Comparison of ENCODE assay signal across 24 cellular contexts in genomic region chr5:78671609-78672008, GRCh38. TPM values are rescaled to one million over a fixed set of nuclear protein-coding genes. Genes with fewer than 3 reads are reported as not detected.
DNase-seq lines count a peak whose midpoint lies in the region; ATAC-seq and TF ChIP-seq lines count a peak whose summit lies in the region.
"Had no signal": no experiment of that assay in that cellular context is flagged by ENCODE, and none has a peak within 500 bp of the region (broad histone marks: within the 10 kb centered on the region; RNA-seq: fewer than 3 reads in every experiment).

No MANE protein-coding gene starts in this region.

- 15 to 54% methylated on average over 4 of the region's 4 CpGs for WGBS in sigmoid colon, 2 donors

- H2AFZ ChIP-seq in Loucy (ENCODE audit: low read length): no peak overlapping the region

- H3K4me1 ChIP-seq in Loucy (ENCODE audit: insufficient read depth, low read length, poor library complexity, severe bottlenecking) (peaks cover 24% of the 10 kb centered on the region), sigmoid colon (no peaks in the 10 kb centered on the region)
- H3K4me1 ChIP-seq: gastrocnemius medialis, prostate gland had no signal

- no peak for TF ChIP-seq POLR2A in sigmoid colon (IDR thresholded peaks at IDR 0.05)

- no peaks in the 10 kb centered on the region for H3K36me3 ChIP-seq in Loucy (ENCODE audit: insufficient read depth, low read length)
- no peaks in the 10 kb centered on the region for H3K36me3 ChIP-seq in sigmoid colon
- H3K36me3 ChIP-seq: gastrocnemius medialis, prostate gland had no signal

- ATAC-seq in left colon: peak; percentile 62
- ATAC-seq: activated CD8-positive, alpha-beta T cell treated with anti-CD3 and anti-CD28 coated beads for 36 hours; activated T-cell treated with anti-CD3 and anti-CD28 coated beads, Interleukin-2, amount 50 U/mL, for 4 hours; gastrocnemius medialis had no signal

- H3K27ac ChIP-seq in sigmoid colon: no peak overlapping the region
- H3K27ac ChIP-seq: gastrocnemius medialis, prostate gland, skin epidermis had no signal

- no peaks in the 10 kb centered on the region for H3K9me2 ChIP-seq in Loucy (replicated peaks; ENCODE audit: low read depth, low read length)

- peak overlapping the region; percentile 9 for H3K9ac ChIP-seq in Loucy (ENCODE audit: low read depth, low read length, poor library complexity, severe bottlenecking)

- no peak for TF ChIP-seq EP300 in sigmoid colon (IDR thresholded peaks at IDR 0.05)

- no peaks in the 10 kb centered on the region for H3K9me3 ChIP-seq in Loucy (ENCODE audit: insufficient read depth, low read depth, low read length)
- no peaks in the 10 kb centered on the region for H3K9me3 ChIP-seq in sigmoid colon
- H3K9me3 ChIP-seq: gastrocnemius medialis, prostate gland had no signal

- in situ Hi-C loops in astrocyte of the cerebellum (cut with HindIII; ENCODE audit: low sequenced_read_pairs): no loop called here

- DNase-seq in AG09309 (ENCODE audit: low read depth) (peak; percentile 25), astrocyte of the cerebellum (ENCODE audit: low read depth) (peak; percentile 63), left colon (peak; percentile 63 to 70), sigmoid colon (no peak), DMS153 treated with DMSO at 0.1 percent for 48 hours (lab: John Stamatoyannopoulos, UW; ENCODE audit: unreplicated experiment) (no peak), activated gamma-delta T cell (lab: John Stamatoyannopoulos, UW) (no peak)
- DNase-seq in activated T-cell treated with anti-CD3 and anti-CD28 coated beads, Interleukin-2, amount 50 U/mL, for 1 hour: no peak
- DNase-seq: ACHN; activated CD4-positive, CD25-positive, alpha-beta regulatory T cell; activated CD8-positive, alpha-beta T cell treated with anti-CD3 and anti-CD28 coated beads for 36 hours; activated naive CD4-positive, alpha-beta T cell treated with anti-CD3 and anti-CD28 coated beads, Interleukin-2, amount 50 U/mL, for 16 hours; activated T-cell treated with anti-CD3 and anti-CD28 coated beads, Interleukin-2, amount 50 U/mL, for 4 hours; cortex of kidney; gastrocnemius medialis; Kasumi-1; kidney glomerular epithelial cell; NCI-H1436 treated with DMSO at 0.1 percent for 48 hours; NCI-H2171 treated with DMSO at 0.1 percent for 48 hours; NCI-H748 treated with DMSO at 0.1 percent for 48 hours; stimulated activated CD4-positive, alpha-beta T cell treated with anti-CD3 and anti-CD28 coated beads, Interleukin-4, amount 100 ng/mL, for 4 hours; T-helper 9 cell had no signal

- H3K27me3 ChIP-seq in Loucy (ENCODE audit: insufficient read depth, low read length, poor library complexity, severe bottlenecking) (no peaks in the 10 kb centered on the region), sigmoid colon (no peaks in the 10 kb centered on the region)
- H3K27me3 ChIP-seq: gastrocnemius medialis had no signal

- H3K4me2 ChIP-seq in Loucy (ENCODE audit: low read depth, low read length, poor library complexity, severe bottlenecking): peak overlapping the region; percentile 20

- TF ChIP-seq CTCF in AG09309 (IDR thresholded peaks at IDR 0.05; ENCODE audit: control insufficient read depth, insufficient read depth, low read depth, low read length, missing control alignments) (no peak), Loucy (conservative IDR thresholded peaks at IDR 0.05; ENCODE audit: low read length) (no peak), astrocyte of the cerebellum (IDR thresholded peaks at IDR 0.05; ENCODE audit: low read depth, low read length, missing control alignments) (no peak), sigmoid colon (IDR thresholded peaks at IDR 0.05) (no peak)

- intact Hi-C loops in left colon (cut with DNase I, micrococcal nuclease): no loop called here
- intact Hi-C loops in sigmoid colon (cut with DNase I): no loop called here

- H3K79me2 ChIP-seq in Loucy (ENCODE audit: insufficient read depth, low read length): no peaks in the 10 kb centered on the region

- no peaks in the 10 kb centered on the region for H3F3A ChIP-seq in Loucy (ENCODE audit: low read depth)

- H3K4me3 ChIP-seq in AG09309 (ENCODE audit: control insufficient read depth, low read depth, low read length) (no peak overlapping the region), Loucy (ENCODE audit: low read length, poor library complexity, severe bottlenecking) (no peak overlapping the region), astrocyte of the cerebellum (ENCODE audit: low read depth, low read length) (no peak overlapping the region), sigmoid colon (no peak overlapping the region)
- H3K4me3 ChIP-seq: gastrocnemius medialis, prostate gland, skin epidermis had no signal

- no peaks in the 10 kb centered on the region for H4K20me1 ChIP-seq in Loucy (ENCODE audit: insufficient read depth, low read length, poor library complexity, severe bottlenecking)

RNA-seq across cellular contexts. Expression of gene LHFPL2, which starts 23.0 kb away (rescaled TPM):
- total RNA-seq in left colon (10 to 100 TPM; 46.5 to 59.1 TPM), sigmoid colon (10 to 100 TPM; 21.4 to 34.9 (median 26.6) TPM)
- polyA plus RNA-seq in sigmoid colon: 10 to 100 TPM; 10.8 to 21.1 (median 19.0) TPM

Comparison
In these comparisons a context has a peak if more than half of its experiments do, and no peak if none do; other contexts are left out.
1. DNase-seq: peak in AG09309 (single experiment), astrocyte of the cerebellum (single experiment) and left colon (2 of 2); none in sigmoid colon (single experiment), DMS153 treated with DMSO at 0.1 percent for 48 hours (single experiment), activated T-cell treated with anti-CD3 and anti-CD28 coated beads, Interleukin-2, amount 50 U/mL, for 1 hour (single experiment) and activated gamma-delta T cell (single experiment).